1 cellular context compared by ENCODE assay signal in the genomic region with DNA sequence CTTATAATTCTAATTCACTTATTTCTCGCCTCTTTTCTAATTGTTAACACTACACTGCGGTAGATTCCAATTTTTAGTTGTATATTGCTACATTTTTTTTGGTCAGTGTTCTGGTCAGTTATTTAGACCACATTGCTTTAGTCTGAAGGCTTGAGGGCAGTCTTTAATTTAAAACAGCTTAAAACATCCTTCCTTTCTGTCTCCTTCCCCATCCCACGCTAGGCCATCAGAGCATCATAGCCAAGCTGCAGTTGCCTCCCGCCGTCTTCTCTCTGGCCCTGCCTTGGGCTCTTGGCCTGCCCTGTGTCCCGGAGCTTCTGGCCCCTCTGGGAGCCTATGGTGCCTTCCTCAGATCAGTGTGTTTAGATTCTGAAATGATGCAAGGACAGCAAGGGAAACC.
TF ChIP-seq lines count a peak whose summit lies in the region.

No MANE protein-coding gene starts in this region.

TF ChIP-seq in SK-N-SH treated with all-trans-retinoic acid at 6 μM for 48 hours, 23 proteins besides CTCF, POLR2A, EP300 and RAD21 (continued from another document):
- TF ChIP-seq TSHZ2 (CRISPR knock-in tag; IDR thresholded peaks at IDR 0.05): no peak
- TF ChIP-seq ZC3H10 (CRISPR knock-in tag; IDR thresholded peaks at IDR 0.05): no peak
- no peak for TF ChIP-seq CSDC2 (CRISPR knock-in tag; IDR thresholded peaks at IDR 0.05)
- TF ChIP-seq, protein P1, sequence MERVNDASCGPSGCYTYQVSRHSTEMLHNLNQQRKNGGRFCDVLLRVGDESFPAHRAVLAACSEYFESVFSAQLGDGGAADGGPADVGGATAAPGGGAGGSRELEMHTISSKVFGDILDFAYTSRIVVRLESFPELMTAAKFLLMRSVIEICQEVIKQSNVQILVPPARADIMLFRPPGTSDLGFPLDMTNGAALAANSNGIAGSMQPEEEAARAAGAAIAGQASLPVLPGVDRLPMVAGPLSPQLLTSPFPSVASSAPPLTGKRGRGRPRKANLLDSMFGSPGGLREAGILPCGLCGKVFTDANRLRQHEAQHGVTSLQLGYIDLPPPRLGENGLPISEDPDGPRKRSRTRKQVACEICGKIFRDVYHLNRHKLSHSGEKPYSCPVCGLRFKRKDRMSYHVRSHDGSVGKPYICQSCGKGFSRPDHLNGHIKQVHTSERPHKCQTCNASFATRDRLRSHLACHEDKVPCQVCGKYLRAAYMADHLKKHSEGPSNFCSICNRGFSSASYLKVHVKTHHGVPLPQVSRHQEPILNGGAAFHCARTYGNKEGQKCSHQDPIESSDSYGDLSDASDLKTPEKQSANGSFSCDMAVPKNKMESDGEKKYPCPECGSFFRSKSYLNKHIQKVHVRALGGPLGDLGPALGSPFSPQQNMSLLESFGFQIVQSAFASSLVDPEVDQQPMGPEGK (CRISPR knock-in tag; IDR thresholded peaks at IDR 0.05; ENCODE audit: borderline replicate concordance): no peak
- no peak for TF ChIP-seq ISL1 (CRISPR knock-in tag; IDR thresholded peaks at IDR 0.05)
- TF ChIP-seq ZFP30 (CRISPR knock-in tag; IDR thresholded peaks at IDR 0.05): no peak
